In the genomic region with DNA sequence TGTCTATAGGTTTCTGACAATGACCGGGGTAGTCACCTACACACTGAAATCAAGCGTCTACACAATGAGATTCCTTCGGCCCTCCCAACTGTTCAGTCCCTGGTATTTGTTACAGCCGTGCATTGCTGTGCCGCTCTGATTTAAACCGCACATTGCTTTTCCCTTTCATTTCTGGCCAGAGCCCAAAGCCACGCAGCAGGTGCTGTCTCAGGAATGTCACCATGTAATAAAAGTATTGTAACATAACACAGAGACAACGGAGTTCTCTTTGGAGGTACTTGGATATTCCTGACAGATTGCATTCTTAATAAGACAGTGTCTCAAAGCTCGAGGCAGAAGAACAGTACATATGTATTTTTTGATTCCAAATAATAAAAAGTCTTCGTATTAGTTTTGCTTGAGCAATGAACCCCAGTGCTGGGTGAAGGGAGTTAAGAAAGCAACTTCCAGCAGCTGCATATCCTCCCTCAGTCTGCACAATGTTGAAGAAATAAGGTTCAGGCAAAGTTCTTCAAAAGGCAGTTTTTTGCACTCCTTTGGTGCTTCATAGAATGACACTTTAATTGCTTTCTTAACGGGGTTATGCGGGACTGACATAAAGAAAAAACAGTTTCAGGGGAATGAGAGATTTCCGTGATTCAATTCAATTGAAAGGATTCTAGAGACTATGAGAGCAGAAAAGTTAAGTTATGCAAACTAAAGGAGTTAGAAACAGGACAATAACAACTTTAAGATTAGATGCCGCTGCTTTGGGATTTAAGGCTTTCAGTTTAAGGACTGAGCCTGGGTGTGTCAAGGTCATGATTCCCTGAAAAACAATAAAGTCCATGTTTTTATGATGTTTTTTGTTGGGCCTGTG, we compare ENCODE assay signal across 17 cellular contexts.
DNase-seq lines count a peak whose midpoint lies in the region; ATAC-seq and TF ChIP-seq lines count a peak whose summit lies in the region.
"Had no signal": no experiment of that assay in that cellular context is flagged by ENCODE, and none has a peak within 500 bp of the region (broad histone marks: within the 10 kb centered on the region; RNA-seq: fewer than 3 reads in every experiment).

No MANE protein-coding gene starts in this region.

- H3K36me3 ChIP-seq in SK-N-SH (replicated peaks in 1 of 2; ENCODE audit: control insufficient read depth in 1 of 2, insufficient read depth in 2 of 2, low read length in 1 of 2) = no peaks in the 10 kb centered on the region
- no peaks in the 10 kb centered on the region for H3K36me3 ChIP-seq in mammary epithelial cell (ENCODE audit: insufficient read depth, low read length)
- no peaks in the 10 kb centered on the region for H3K36me3 ChIP-seq in mesendoderm (ENCODE audit: control insufficient read depth, insufficient read depth, low read length)
- H3K36me3 ChIP-seq: ascending aorta, suprapubic skin had no signal

- H2BK5ac ChIP-seq in mesendoderm (ENCODE audit: low read length) = no peak overlapping the region

- DNase-seq in SK-N-SH = no peak
- DNase-seq in mammary epithelial cell = no peak
- DNase-seq in mesendoderm = no peak
- DNase-seq in type B pancreatic cell (ENCODE audit: extremely low spot score, unreplicated experiment) = no peak
- DNase-seq in cerebellar cortex (ENCODE audit: low spot score) = no peak
- DNase-seq: activated CD4-positive, alpha-beta T cell treated with anti-CD3 and anti-CD28 coated beads, Interleukin-2, amount 50 U/mL, for 4 hours; effector memory CD8-positive, alpha-beta T cell; left cardiac atrium; nephron progenitor cell; stimulated activated CD4-positive, alpha-beta T cell treated with anti-CD3 and anti-CD28 coated beads, Interleukin-12 subunit alpha, Interleukin-12 subunit beta, amount 100 ng/mL, for 4 hours; T1000 had no signal

- peak overlapping the region; percentile 51 for H3K4me3 Mint-ChIP-seq in type B pancreatic cell
- H3K4me3 Mint-ChIP-seq in activated T-helper 17 cell treated with anti-CD3 and anti-CD28 coated beads, Interleukin-2, amount 50 U/mL, for 72 hours = no peak overlapping the region
- H3K4me3 Mint-ChIP-seq: effector memory CD8-positive, alpha-beta T cell; nephron progenitor cell had no signal

- intact Hi-C loops in mammary epithelial cell (cut with micrococcal nuclease) = no loop called here

- H2BK15ac ChIP-seq in mesendoderm (replicated peaks; ENCODE audit: low read depth) = no peak overlapping the region

- H4K8ac ChIP-seq in mesendoderm (ENCODE audit: low read depth, low read length) = peak overlapping the region; percentile 28

- H3K79me2 ChIP-seq in SK-N-SH (ENCODE audit: insufficient read depth) (no peaks in the 10 kb centered on the region), mammary epithelial cell (ENCODE audit: insufficient read depth, low read length) (no peaks in the 10 kb centered on the region), mesendoderm (ENCODE audit: control insufficient read depth, insufficient read depth, low read length) (no peaks in the 10 kb centered on the region)

- H3K56ac ChIP-seq in mesendoderm (ENCODE audit: low read length) = no peak overlapping the region

- no TSS peak for BruUV-seq in mammary epithelial cell (replicated peaks; lab: Mats Ljungman, UMichigan)

- WGBS in SK-N-SH (ENCODE audit: low lambda C conversion rate) = 44% methylated on average over 14 of the region's 14 CpGs
- WGBS in mammary epithelial cell (ENCODE audit: low coverage, missing lambda C conversion rate) = 37% methylated on average over 14 of the region's 14 CpGs
- WGBS in mesendoderm (ENCODE audit: extremely low coverage, insufficient coverage, low lambda C conversion rate) = no CpG with 5 or more reads among the region's 14 CpGs

- H3K79me1 ChIP-seq in mesendoderm (ENCODE audit: low read length) = no peaks in the 10 kb centered on the region

- H3K27me3 Mint-ChIP-seq in type B pancreatic cell = no peaks in the 10 kb centered on the region
- H3K27me3 Mint-ChIP-seq in activated T-helper 17 cell treated with anti-CD3 and anti-CD28 coated beads, Interleukin-2, amount 50 U/mL, for 72 hours = no peaks in the 10 kb centered on the region
- H3K27me3 Mint-ChIP-seq: effector memory CD8-positive, alpha-beta T cell had no signal

- ATAC-seq in SK-N-SH treated with all-trans-retinoic acid at 6 μM for 48 hours (peak; percentile 66), HG03571 (IDR thresholded peaks at IDR 0.05; ENCODE audit: unreplicated experiment) (no peak)
- no peak for ATAC-seq in activated T-helper 17 cell treated with anti-CD3 and anti-CD28 coated beads, Interleukin-2, amount 50 U/mL, for 72 hours (replicated peaks)
- ATAC-seq: effector memory CD8-positive, alpha-beta T cell had no signal

- no peak for TF ChIP-seq EP300 in SK-N-SH (IDR thresholded peaks at IDR 0.05; ENCODE audit: borderline replicate concordance in 1 of 2, low read depth in 1 of 2, low read length in 1 of 2)

- H3K27me3 ChIP-seq in SK-N-SH (ENCODE audit: insufficient read depth) (no peaks in the 10 kb centered on the region), mammary epithelial cell (ENCODE audit: insufficient read depth, low read length) (no peaks in the 10 kb centered on the region), mesendoderm (ENCODE audit: insufficient read depth, low read length, poor library complexity) (no peaks in the 10 kb centered on the region)
- H3K27me3 ChIP-seq: ascending aorta, suprapubic skin had no signal

- H3K4me1 ChIP-seq in SK-N-SH (ENCODE audit: control insufficient read depth in 1 of 2, insufficient read depth in 2 of 2, low read depth in 1 of 2, low read length in 1 of 2) (no peaks in the 10 kb centered on the region), mammary epithelial cell (ENCODE audit: insufficient read depth, low read length) (peaks cover 5% of the 10 kb centered on the region), mesendoderm (ENCODE audit: control insufficient read depth, low read depth, low read length) (no peaks in the 10 kb centered on the region)
- H3K4me1 ChIP-seq: ascending aorta had no signal

- H3K9ac ChIP-seq in SK-N-SH = no peak overlapping the region
- H3K9ac ChIP-seq in mammary epithelial cell (ENCODE audit: insufficient read depth, low read length) = no peak overlapping the region
- no peak overlapping the region for H3K9ac ChIP-seq in mesendoderm (ENCODE audit: low read length)

- no peaks in the 10 kb centered on the region for H3K9me3 ChIP-seq in SK-N-SH
- H3K9me3 ChIP-seq in mammary epithelial cell (replicated peaks; ENCODE audit: insufficient read depth, low read length) = no peaks in the 10 kb centered on the region
- H3K9me3 ChIP-seq: ascending aorta, suprapubic skin had no signal

- H3K4me1 Mint-ChIP-seq in type B pancreatic cell (ENCODE audit: unreplicated experiment) = peaks cover 11% of the 10 kb centered on the region
- H3K4me1 Mint-ChIP-seq in activated T-helper 17 cell treated with anti-CD3 and anti-CD28 coated beads, Interleukin-2, amount 50 U/mL, for 72 hours = no peaks in the 10 kb centered on the region

- in situ Hi-C loops in mammary epithelial cell (cut with MboI; ENCODE audit: low sequenced_read_pairs in 2 of 2) = loop anchor here in 1 of 2 donors (25.0 kb wide), 1 partner anchor 171 kb away; no protein-coding TSS in a partner anchor

- H2BK120ac ChIP-seq in mesendoderm (ENCODE audit: low read depth, low read length) = no peak overlapping the region

- peaks cover 7% of the 10 kb centered on the region for H3F3A ChIP-seq in SK-N-SH (replicated peaks; ENCODE audit: insufficient read depth)

- no peak overlapping the region for H2AFZ ChIP-seq in SK-N-SH (ENCODE audit: low read depth)
- peak overlapping the region; percentile 60 for H2AFZ ChIP-seq in mammary epithelial cell (ENCODE audit: low read depth, low read length)

- H3K4me2 ChIP-seq in SK-N-SH (no peak overlapping the region), mammary epithelial cell (ENCODE audit: insufficient read depth, low read depth, low read length) (peak overlapping the region; percentile 37), mesendoderm (ENCODE audit: low read length) (no peak overlapping the region)

- no peak overlapping the region for H4K5ac ChIP-seq in mesendoderm (ENCODE audit: low read length)

- H3K36me3 Mint-ChIP-seq in type B pancreatic cell = no peaks in the 10 kb centered on the region
- H3K36me3 Mint-ChIP-seq in activated T-helper 17 cell treated with anti-CD3 and anti-CD28 coated beads, Interleukin-2, amount 50 U/mL, for 72 hours (ENCODE audit: low read depth) = no peaks in the 10 kb centered on the region

- H3K27ac ChIP-seq in SK-N-SH (ENCODE audit: low read depth in 2 of 2, low read length in 1 of 2) (no peak overlapping the region), mammary epithelial cell (ENCODE audit: insufficient read depth, low read depth, low read length) (no peak overlapping the region), mesendoderm (ENCODE audit: low read depth, low read length) (no peak overlapping the region)
- H3K27ac ChIP-seq: ascending aorta, suprapubic skin had no signal

- H4K20me1 ChIP-seq in SK-N-SH (ENCODE audit: insufficient read depth) (no peaks in the 10 kb centered on the region), mammary epithelial cell (ENCODE audit: insufficient read depth, low read length) (no peaks in the 10 kb centered on the region)

- no peak overlapping the region for H2AK5ac ChIP-seq in mesendoderm (ENCODE audit: low read length)

- CTCF ChIA-PET in SK-N-SH (lab: Yijun Ruan, JAX) (interaction anchor here (1.6 kb wide), 1 partner anchor 48 kb away, joined by 3 read pairs; no protein-coding TSS in a partner anchor), mammary epithelial cell (lab: Charles Lee; ENCODE audit: low non-redundant PET) (no interaction called here)

- H3K9me2 ChIP-seq in SK-N-SH = no peaks in the 10 kb centered on the region

- POLR2A ChIA-PET in SK-N-SH (lab: Yijun Ruan, JAX) = no interaction called here

- TF ChIP-seq CTCF in SK-N-SH (IDR thresholded peaks at IDR 0.05) (no peak), mammary epithelial cell (conservative IDR thresholded peaks at IDR 0.05 in 1 of 2, IDR thresholded peaks at IDR 0.05 in 1 of 2; ENCODE audit: extremely low read depth in 1 of 2, insufficient read depth in 1 of 2, low read depth in 1 of 2, low read length in 2 of 2) (no peak), type B pancreatic cell (conservative IDR thresholded peaks at IDR 0.05) (no peak)

- no peak for TF ChIP-seq RAD21 in SK-N-SH (IDR thresholded peaks at IDR 0.05; ENCODE audit: low read length)

- H3K9me3 Mint-ChIP-seq in type B pancreatic cell = no peaks in the 10 kb centered on the region
- H3K9me3 Mint-ChIP-seq in activated T-helper 17 cell treated with anti-CD3 and anti-CD28 coated beads, Interleukin-2, amount 50 U/mL, for 72 hours = peaks cover 7% of the 10 kb centered on the region
- H3K9me3 Mint-ChIP-seq: nephron progenitor cell had no signal

- no peak overlapping the region for H3K18ac ChIP-seq in mesendoderm (ENCODE audit: low read length)

- no peak overlapping the region for H3K27ac Mint-ChIP-seq in type B pancreatic cell
- no peak overlapping the region for H3K27ac Mint-ChIP-seq in activated T-helper 17 cell treated with anti-CD3 and anti-CD28 coated beads, Interleukin-2, amount 50 U/mL, for 72 hours
- H3K27ac Mint-ChIP-seq: activated T-helper 2 cell treated with anti-CD3 and anti-CD28 coated beads, Interferon-gamma antibody, Interleukin-2, Interleukin-4, amounts not matched to agents 10 μg/mL and 5 μg/mL and 100 μg/mL, durations not matched to agents 14 hours and 24 hours and 36 hours; effector memory CD8-positive, alpha-beta T cell; nephron progenitor cell had no signal

- H3K23ac ChIP-seq in mesendoderm (ENCODE audit: low read length) = no peak overlapping the region

- H3K4me3 ChIP-seq in SK-N-SH (ENCODE audit: low read depth in 2 of 2, low read length in 1 of 2) (no peak overlapping the region; a peak in 1 of 4 replicates), mammary epithelial cell (replicated peaks in 1 of 3; ENCODE audit: insufficient read depth in 1 of 3, low read depth in 2 of 3, low read length in 3 of 3) (no peak overlapping the region), mesendoderm (ENCODE audit: low read length) (no peak overlapping the region)
- H3K4me3 ChIP-seq: ascending aorta, suprapubic skin had no signal

- H3K4ac ChIP-seq in mesendoderm (ENCODE audit: low read depth, low read length) = no peak overlapping the region

- dilution Hi-C loops in mammary epithelial cell (cut with HindIII; ENCODE audit: low sequenced_read_pairs) = no loop called here
